Comparison of ENCODE assay signal across 8 cellular contexts in the genomic region with DNA sequence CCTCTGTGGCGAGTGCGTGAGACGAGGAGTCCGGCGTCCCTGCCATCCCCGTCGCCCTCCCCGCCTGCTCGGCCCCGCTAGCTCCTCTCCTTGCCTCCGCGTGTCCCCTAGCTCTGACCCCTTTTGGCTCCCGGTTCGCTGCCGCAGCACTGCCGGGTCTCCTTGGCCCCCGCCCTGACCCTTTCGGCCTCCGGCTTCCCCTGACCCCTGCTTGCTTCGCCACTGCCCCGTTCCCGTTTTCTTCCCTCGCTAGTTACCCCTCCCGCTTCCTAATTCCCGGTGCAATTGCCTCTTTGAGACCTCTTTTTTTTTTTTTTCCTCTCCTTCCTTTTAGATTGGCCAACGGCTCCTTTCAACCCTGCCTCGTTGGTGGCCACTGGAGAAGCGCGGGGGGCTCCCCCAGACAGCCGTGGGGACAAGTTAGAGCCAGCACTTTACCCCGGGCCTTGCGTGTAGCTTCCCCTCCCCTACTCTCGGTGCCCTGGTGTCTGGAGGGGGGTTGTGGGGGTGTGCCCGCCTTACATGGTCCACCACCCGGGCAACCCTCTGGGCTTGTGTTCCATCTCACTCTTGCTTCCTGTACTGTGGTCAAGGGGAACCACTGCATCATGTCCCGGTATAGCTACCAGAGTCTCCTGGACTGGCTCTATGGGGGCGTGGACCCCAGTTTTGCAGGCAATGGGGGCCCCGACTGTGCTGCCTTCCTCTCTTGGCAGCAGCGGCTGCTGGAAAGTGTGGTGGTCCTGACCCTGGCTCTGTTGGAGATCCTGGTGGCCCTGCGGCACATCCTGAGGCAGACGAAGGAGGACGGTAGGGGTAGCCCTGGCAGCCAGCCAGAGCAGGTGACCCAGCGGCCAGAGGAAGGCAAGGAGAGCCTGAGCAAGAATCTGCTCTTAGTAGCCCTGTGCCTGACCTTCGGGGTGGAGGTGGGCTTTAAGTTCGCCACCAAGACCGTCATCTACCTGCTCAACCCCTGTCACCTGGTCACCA. TPM values are rescaled to one million over a fixed set of nuclear protein-coding genes. Genes with fewer than 3 reads are reported as not detected.
DNase-seq lines count a peak whose midpoint lies in the region; ATAC-seq and TF ChIP-seq lines count a peak whose summit lies in the region.

No MANE protein-coding gene starts in this region.

- POLR2A ChIA-PET in SK-N-SH (lab: Yijun Ruan, JAX): no interaction called here

- H3F3A ChIP-seq in SK-N-SH (replicated peaks; ENCODE audit: insufficient read depth): no peaks in the 10 kb centered on the region

- H3K9ac ChIP-seq in SK-N-SH (peak overlapping the region; percentile 67; the same call in 1 of the 2 replicates), mucosa of stomach (ENCODE audit: low read length) (peak overlapping the region; percentile 72)

- CTCF ChIA-PET in Calu3 (lab: Charles Lee): interaction anchor here (0.6 to 0.9 kb wide), 2 partner anchors 23 to 410 kb away, joined by 3 to 5 read pairs; no protein-coding TSS in a partner anchor
- CTCF ChIA-PET in SK-N-SH (lab: Yijun Ruan, JAX): interaction anchor here (0.8 to 1.2 kb wide), 2 partner anchors 112 to 140 kb away, joined by 3 read pairs; no protein-coding TSS in a partner anchor

- no peak for TF ChIP-seq RAD21 in SK-N-SH (IDR thresholded peaks at IDR 0.05; ENCODE audit: low read length)

- no peak for ATAC-seq in effector memory CD8-positive, alpha-beta T cell (replicated peaks)

- peaks cover 29% of the 10 kb centered on the region for H3K36me3 Mint-ChIP-seq in Calu3 (ENCODE audit: insufficient read depth, unreplicated experiment)
- peaks cover 14% of the 10 kb centered on the region for H3K36me3 Mint-ChIP-seq in effector memory CD8-positive, alpha-beta T cell (ENCODE audit: insufficient read depth)

- BruUV-seq in Calu3 (replicated peaks; lab: Mats Ljungman, UMichigan): no TSS peak

- H3K4me3 Mint-ChIP-seq in Calu3 (ENCODE audit: low read depth, unreplicated experiment): peak overlapping the region; percentile 91
- H3K4me3 Mint-ChIP-seq in effector memory CD8-positive, alpha-beta T cell: peak overlapping the region; percentile 96

- WGBS in SK-N-SH (ENCODE audit: low lambda C conversion rate): 16% methylated on average over 31 of the region's 46 CpGs

- peak; percentile 26 for DNase-seq in Calu3
- DNase-seq in H7: peak; percentile 40
- peak; percentile 38 for DNase-seq in SK-N-SH
- no peak for DNase-seq in effector memory CD8-positive, alpha-beta T cell
- DNase-seq in NCI-H524 treated with DMSO at 0.1 percent for 48 hours (lab: John Stamatoyannopoulos, UW): no peak
- no peak for DNase-seq in medulla oblongata (ENCODE audit: extremely low spot score)
- no peak for DNase-seq in iPS-NIHi11 (ENCODE audit: low spot score)

- peaks cover 4% of the 10 kb centered on the region; the same call in 1 of the 2 replicates for H3K79me2 ChIP-seq in SK-N-SH (ENCODE audit: insufficient read depth)

- H3K9me3 ChIP-seq in SK-N-SH (no peaks in the 10 kb centered on the region), mucosa of stomach (ENCODE audit: control insufficient read depth, low read length) (no peaks in the 10 kb centered on the region)

- H4K20me1 ChIP-seq in SK-N-SH (ENCODE audit: insufficient read depth): no peaks in the 10 kb centered on the region

- H3K4me2 ChIP-seq in SK-N-SH: peak overlapping the region; percentile 73

- H2AFZ ChIP-seq in SK-N-SH (ENCODE audit: low read depth): peak overlapping the region; percentile 66; the same call in 1 of the 2 replicates

- intact Hi-C loops in Calu3 (cut with micrococcal nuclease; ENCODE audit: unreplicated experiment): no loop called here

- H3K4me1 ChIP-seq in SK-N-SH (ENCODE audit: control insufficient read depth in 1 of 2, insufficient read depth in 2 of 2, low read depth in 1 of 2, low read length in 1 of 2) (peaks cover 0 to 19% of the 10 kb centered on the region in 2 experiments; a peak in 1 of 4 replicates), mucosa of stomach (ENCODE audit: control insufficient read depth, insufficient read depth, low read length) (peaks cover 16% of the 10 kb centered on the region)

- H3K27me3 ChIP-seq in H7 (ENCODE audit: control insufficient read depth, insufficient read depth, low read length) (peaks cover 2% of the 10 kb centered on the region), SK-N-SH (ENCODE audit: insufficient read depth) (peaks cover 4% of the 10 kb centered on the region; the same call in 1 of the 2 replicates), mucosa of stomach (ENCODE audit: control insufficient read depth, insufficient read depth, low read length) (no peaks in the 10 kb centered on the region)

- H3K27me3 Mint-ChIP-seq in Calu3 (ENCODE audit: unreplicated experiment): peaks cover under 1% of the 10 kb centered on the region
- H3K27me3 Mint-ChIP-seq in effector memory CD8-positive, alpha-beta T cell: no peaks in the 10 kb centered on the region

- no peaks in the 10 kb centered on the region for H3K9me3 Mint-ChIP-seq in Calu3 (ENCODE audit: low read depth, unreplicated experiment)
- no peaks in the 10 kb centered on the region for H3K9me3 Mint-ChIP-seq in effector memory CD8-positive, alpha-beta T cell

- H3K36me3 ChIP-seq in H7 (replicated peaks; ENCODE audit: control insufficient read depth, insufficient read depth, low read length) (no peaks in the 10 kb centered on the region), SK-N-SH (replicated peaks in 1 of 2; ENCODE audit: control insufficient read depth in 1 of 2, insufficient read depth in 2 of 2, low read length in 1 of 2) (no peaks in the 10 kb centered on the region), mucosa of stomach (ENCODE audit: control insufficient read depth, insufficient read depth, low read length) (no peaks in the 10 kb centered on the region)

- H3K4me1 Mint-ChIP-seq in Calu3 (ENCODE audit: low read depth, unreplicated experiment): peaks cover 39% of the 10 kb centered on the region
- H3K4me1 Mint-ChIP-seq in effector memory CD8-positive, alpha-beta T cell (ENCODE audit: low read depth in 2 of 2): peaks cover 29 to 36% of the 10 kb centered on the region in 2 donors

- peak overlapping the region; percentile 89 for H3K27ac Mint-ChIP-seq in Calu3 (ENCODE audit: unreplicated experiment)
- peak overlapping the region; percentile 86 to 90 for H3K27ac Mint-ChIP-seq in effector memory CD8-positive, alpha-beta T cell

- TF ChIP-seq EP300 in SK-N-SH (IDR thresholded peaks at IDR 0.05; ENCODE audit: borderline replicate concordance in 1 of 2, low read depth in 1 of 2, low read length in 1 of 2): no peak

- H3K4me3 ChIP-seq in H7 (ENCODE audit: insufficient read depth, low read depth, low read length) (peak overlapping the region; percentile 93), SK-N-SH (ENCODE audit: low read depth in 2 of 2, low read length in 1 of 2) (peak overlapping the region; percentile 62 to 64; a peak in 3 of 4 replicates), mucosa of stomach (ENCODE audit: low read length) (peak overlapping the region; percentile 38)

- TF ChIP-seq CTCF in Calu3 (IDR thresholded peaks at IDR 0.05; ENCODE audit: unreplicated experiment) (no peak), SK-N-SH (IDR thresholded peaks at IDR 0.05) (no peak)

- no peaks in the 10 kb centered on the region for H3K9me2 ChIP-seq in SK-N-SH

- peak overlapping the region; percentile 32 to 67; a peak in 3 of 4 replicates for H3K27ac ChIP-seq in SK-N-SH (ENCODE audit: low read depth in 2 of 2, low read length in 1 of 2)

TF ChIP-seq in SK-N-SH, 30 proteins besides CTCF, POLR2A, EP300 and RAD21:
- TF ChIP-seq ELF1 (IDR thresholded peaks at IDR 0.05) (no peak), MXI1 (IDR thresholded peaks at IDR 0.05; ENCODE audit: low read depth, low read length) (no peak; the same call in 1 of the 2 replicates), RCOR1 (IDR thresholded peaks at IDR 0.05; ENCODE audit: low read length) (no peak), TAF1 (IDR thresholded peaks at IDR 0.05; ENCODE audit: borderline replicate concordance, low read depth, low read length) (no peak), JUND (IDR thresholded peaks at IDR 0.05) (no peak), CHD2 (IDR thresholded peaks at IDR 0.05; ENCODE audit: low read length, partially characterized antibody) (no peak)
- TF ChIP-seq, protein P1, sequence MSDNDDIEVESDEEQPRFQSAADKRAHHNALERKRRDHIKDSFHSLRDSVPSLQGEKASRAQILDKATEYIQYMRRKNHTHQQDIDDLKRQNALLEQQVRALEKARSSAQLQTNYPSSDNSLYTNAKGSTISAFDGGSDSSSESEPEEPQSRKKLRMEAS (IDR thresholded peaks at IDR 0.05; ENCODE audit: low read depth): no peak
- TF ChIP-seq, protein P2, sequence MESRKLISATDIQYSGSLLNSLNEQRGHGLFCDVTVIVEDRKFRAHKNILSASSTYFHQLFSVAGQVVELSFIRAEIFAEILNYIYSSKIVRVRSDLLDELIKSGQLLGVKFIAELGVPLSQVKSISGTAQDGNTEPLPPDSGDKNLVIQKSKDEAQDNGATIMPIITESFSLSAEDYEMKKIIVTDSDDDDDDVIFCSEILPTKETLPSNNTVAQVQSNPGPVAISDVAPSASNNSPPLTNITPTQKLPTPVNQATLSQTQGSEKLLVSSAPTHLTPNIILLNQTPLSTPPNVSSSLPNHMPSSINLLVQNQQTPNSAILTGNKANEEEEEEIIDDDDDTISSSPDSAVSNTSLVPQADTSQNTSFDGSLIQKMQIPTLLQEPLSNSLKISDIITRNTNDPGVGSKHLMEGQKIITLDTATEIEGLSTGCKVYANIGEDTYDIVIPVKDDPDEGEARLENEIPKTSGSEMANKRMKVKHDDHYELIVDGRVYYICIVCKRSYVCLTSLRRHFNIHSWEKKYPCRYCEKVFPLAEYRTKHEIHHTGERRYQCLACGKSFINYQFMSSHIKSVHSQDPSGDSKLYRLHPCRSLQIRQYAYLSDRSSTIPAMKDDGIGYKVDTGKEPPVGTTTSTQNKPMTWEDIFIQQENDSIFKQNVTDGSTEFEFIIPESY (IDR thresholded peaks at IDR 0.05; ENCODE audit: borderline replicate concordance, low read depth): no peak
- TF ChIP-seq, protein P3, sequence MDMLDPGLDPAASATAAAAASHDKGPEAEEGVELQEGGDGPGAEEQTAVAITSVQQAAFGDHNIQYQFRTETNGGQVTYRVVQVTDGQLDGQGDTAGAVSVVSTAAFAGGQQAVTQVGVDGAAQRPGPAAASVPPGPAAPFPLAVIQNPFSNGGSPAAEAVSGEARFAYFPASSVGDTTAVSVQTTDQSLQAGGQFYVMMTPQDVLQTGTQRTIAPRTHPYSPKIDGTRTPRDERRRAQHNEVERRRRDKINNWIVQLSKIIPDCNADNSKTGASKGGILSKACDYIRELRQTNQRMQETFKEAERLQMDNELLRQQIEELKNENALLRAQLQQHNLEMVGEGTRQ (IDR thresholded peaks at IDR 0.05; ENCODE audit: borderline replicate concordance, low read depth, low read length): no peak

RNA-seq across cellular contexts. Expression of gene TMEM164, which starts 0.5 kb away (rescaled TPM):
- total RNA-seq in Calu3 (2022): 32.6 and 39.5 TPM in 2 replicates
- 22.9 and 36.0 TPM in 2 replicates for total RNA-seq in H7 (2014; rRNA removed; shearing (Covaris generic))
- 10.8 and 11.9 TPM in 2 replicates for polyA plus RNA-seq in SK-N-SH (2012; rRNA removed)
- polyA plus RNA-seq in SK-N-SH (2012; cell fraction: cytosol; rRNA removed): 7.6 and 10.1 TPM in 2 replicates
- 12.5 and 17.0 TPM in 2 replicates for polyA plus RNA-seq in SK-N-SH (2012; cell fraction: nucleus; rRNA removed)

Comparison
In these comparisons a context has a peak if more than half of its experiments do, and no peak if none do; other contexts are left out.
1. DNase-seq: peak in Calu3 (single experiment), H7 (single experiment) and SK-N-SH (single experiment); none in effector memory CD8-positive, alpha-beta T cell (0 of 3), NCI-H524 treated with DMSO at 0.1 percent for 48 hours (single experiment), medulla oblongata (single experiment) and iPS-NIHi11 (single experiment).
2. H3K4me3 ChIP-seq: peak in every context shown above with its lines; median percentile 93 in H7; 63 in SK-N-SH; 38 in mucosa of stomach.